In genomic region chr12:46831335-46832083, GRCh38 we compare ENCODE assay signal across 1 cellular context.
TF ChIP-seq lines count a peak whose summit lies in the region.

No MANE protein-coding gene starts in this region.

TF ChIP-seq in H1, 55 proteins besides CTCF, POLR2A, EP300 and RAD21 (continued from another document):
- TF ChIP-seq SAP30 (IDR thresholded peaks at IDR 0.05; ENCODE audit: insufficient read depth, insufficient replicate concordance, low read length), result no peak
TF ChIP-seq in H1: peak in this region for 7.
